In genomic region chr21:33078907-33079582, GRCh38 we compare ENCODE assay signal across 1 cellular context.
TF ChIP-seq lines count a peak whose summit lies in the region.

No MANE protein-coding gene starts in this region.

TF ChIP-seq in HEK293, 187 proteins besides CTCF, POLR2A, EP300 and RAD21 (continued from another document):
- 0 out of 2 replicates have a peak, but pooled peaks have one; percentile 42 for TF ChIP-seq ZNF518A (tag by site-specific recombination; conservative IDR thresholded peaks at IDR 0.05; ENCODE audit: low read depth)
- TF ChIP-seq ZBTB1 (tag by site-specific recombination; IDR thresholded peaks at IDR 0.05): no peak
- TF ChIP-seq ZNF544 (tag by site-specific recombination; IDR thresholded peaks at IDR 0.05): no peak
- peak; percentile 98 for TF ChIP-seq PATZ1 (tag by site-specific recombination; IDR thresholded peaks at IDR 0.05)
- TF ChIP-seq ZBTB49 (tag by site-specific recombination; IDR thresholded peaks at IDR 0.05; ENCODE audit: low read depth): no peak
- TF ChIP-seq ZNF169 (tag by site-specific recombination; IDR thresholded peaks at IDR 0.05): no peak
- TF ChIP-seq REPIN1 (tag by site-specific recombination; IDR thresholded peaks at IDR 0.05; ENCODE audit: low read depth): no peak
- no peak for TF ChIP-seq ZNF549 (tag by site-specific recombination; IDR thresholded peaks at IDR 0.05)
- peak; percentile 58; the same call in 1 of the 2 replicates for TF ChIP-seq ZNF366 (tag by site-specific recombination; conservative IDR thresholded peaks at IDR 0.05)
- TF ChIP-seq ZNF19 (tag by site-specific recombination; IDR thresholded peaks at IDR 0.05; ENCODE audit: low read depth): no peak
- TF ChIP-seq ZBTB48 (tag by site-specific recombination; IDR thresholded peaks at IDR 0.05): no peak
- TF ChIP-seq ZBTB11 (tag by site-specific recombination; conservative IDR thresholded peaks at IDR 0.05; ENCODE audit: low read depth): no peak
- TF ChIP-seq ZNF324 (tag by site-specific recombination; IDR thresholded peaks at IDR 0.05): peak; percentile 86
- TF ChIP-seq ZNF354C (tag by site-specific recombination; IDR thresholded peaks at IDR 0.05; ENCODE audit: borderline replicate concordance, low read depth): no peak
- TF ChIP-seq ZNF433 (tag by site-specific recombination; IDR thresholded peaks at IDR 0.05; ENCODE audit: low read depth): no peak
- TF ChIP-seq TRIM28 (IDR thresholded peaks at IDR 0.05; ENCODE audit: borderline replicate concordance, low read length): no peak
- no peak for TF ChIP-seq ZSCAN16 (tag by site-specific recombination; IDR thresholded peaks at IDR 0.05)
- no peak for TF ChIP-seq ZNF677 (tag by site-specific recombination; IDR thresholded peaks at IDR 0.05)
- peak; percentile 50; the same call in 1 of the 2 replicates for TF ChIP-seq ZNF664 (tag by site-specific recombination; IDR thresholded peaks at IDR 0.05)
- TF ChIP-seq YY2 (tag by site-specific recombination; IDR thresholded peaks at IDR 0.05): no peak
- no peak for TF ChIP-seq ZNF558 (tag by site-specific recombination; IDR thresholded peaks at IDR 0.05)
- TF ChIP-seq OSR2 (tag by site-specific recombination; IDR thresholded peaks at IDR 0.05): peak; percentile 91
- no peak for TF ChIP-seq AEBP2 (tag by site-specific recombination; IDR thresholded peaks at IDR 0.05; ENCODE audit: borderline replicate concordance)
- TF ChIP-seq ZNF776 (tag by site-specific recombination; IDR thresholded peaks at IDR 0.05; ENCODE audit: borderline replicate concordance): no peak
- TF ChIP-seq ZNF449 (tag by site-specific recombination; IDR thresholded peaks at IDR 0.05): no peak
- TF ChIP-seq OVOL3 (tag by site-specific recombination; IDR thresholded peaks at IDR 0.05): no peak
- no peak for TF ChIP-seq ZNF341 (tag by site-specific recombination; IDR thresholded peaks at IDR 0.05; ENCODE audit: low read depth)
- peak; percentile 96 for TF ChIP-seq SCRT2 (tag by site-specific recombination; IDR thresholded peaks at IDR 0.05)
- no peak for TF ChIP-seq ZNF211 (tag by site-specific recombination; IDR thresholded peaks at IDR 0.05; ENCODE audit: low read depth)
- no peak for TF ChIP-seq ZNF580 (tag by site-specific recombination; IDR thresholded peaks at IDR 0.05)
- no peak for TF ChIP-seq HOXD13 (CRISPR knock-in tag; IDR thresholded peaks at IDR 0.05; ENCODE audit: borderline replicate concordance)
- no peak for TF ChIP-seq ZNF112 (tag by site-specific recombination; IDR thresholded peaks at IDR 0.05)
- peak; percentile 96 for TF ChIP-seq ZNF600 (tag by site-specific recombination; IDR thresholded peaks at IDR 0.05)
- no peak for TF ChIP-seq ZNF792 (tag by site-specific recombination; IDR thresholded peaks at IDR 0.05)
- peak; percentile 45; the same call in 1 of the 2 replicates for TF ChIP-seq KLF8 (tag by site-specific recombination; IDR thresholded peaks at IDR 0.05)
- peak; percentile 13; the same call in 1 of the 2 replicates for TF ChIP-seq ZSCAN4 (tag by site-specific recombination; IDR thresholded peaks at IDR 0.05)
